In the genomic region with DNA sequence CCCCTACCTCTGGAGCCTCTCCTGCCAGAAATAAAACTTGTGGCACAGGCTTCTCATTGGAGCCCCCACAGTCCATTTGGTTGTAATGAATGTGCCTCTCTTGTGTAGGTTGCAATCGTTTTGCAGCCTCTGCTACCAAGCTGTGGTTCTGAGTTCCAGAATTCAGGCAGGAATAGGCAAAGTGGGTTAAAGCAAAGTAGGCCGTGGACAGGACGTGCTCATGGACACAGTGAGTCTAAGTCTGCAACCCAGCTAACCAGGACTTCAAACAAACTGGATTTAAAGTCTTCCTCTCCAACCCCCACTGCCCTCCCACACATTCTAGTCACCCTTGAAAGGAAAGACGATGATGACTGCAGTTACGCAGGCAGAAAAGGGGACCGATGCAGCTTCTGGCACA, we compare ENCODE assay signal across 15 cellular contexts.
DNase-seq lines count a peak whose midpoint lies in the region; ATAC-seq, FAIRE-seq and TF ChIP-seq lines count a peak whose summit lies in the region.
"Had no signal": no experiment of that assay in that cellular context is flagged by ENCODE, and none has a peak within 500 bp of the region (broad histone marks: within the 10 kb centered on the region; RNA-seq: fewer than 3 reads in every experiment).

No MANE protein-coding gene starts in this region.

- H3K9ac ChIP-seq in astrocyte (ENCODE audit: low read length) (no peak overlapping the region), H1 (replicated peaks in 1 of 4; ENCODE audit: extremely low read depth in 1 of 4, low read depth in 3 of 4, low read length in 3 of 4) (no peak overlapping the region), parathyroid adenoma (no peak overlapping the region)
- H3K9ac ChIP-seq: BLaER1 treated with 17β-estradiol and CSF1 and Interleukin-3, amounts not matched to agents 10 nM and 100 nM had no signal

- H3K4me3 ChIP-seq in astrocyte (ENCODE audit: insufficient read depth, low read depth, low read length), result no peak overlapping the region
- H3K4me3 ChIP-seq in H1 (ENCODE audit: extremely low read depth in 1 of 4, insufficient read depth in 2 of 4, low read depth in 3 of 4, low read length in 4 of 4), result no peak overlapping the region
- H3K4me3 ChIP-seq in parathyroid adenoma (ENCODE audit: low read depth, low read length), result no peak overlapping the region
- no peak overlapping the region for H3K4me3 ChIP-seq in transverse colon
- H3K4me3 ChIP-seq: BLaER1 treated with 17β-estradiol and CSF1 and Interleukin-3, amounts not matched to agents 10 nM and 100 nM; GM12878 had no signal

- DNase-seq in astrocyte (ENCODE audit: low read depth), result no peak
- DNase-seq in H1 (ENCODE audit: low read depth in 1 of 2, low spot score in 2 of 2), result no peak
- DNase-seq in transverse colon, result no peak
- DNase-seq in T1000 (lab: John Stamatoyannopoulos, UW), result no peak
- DNase-seq in SW 1271 (lab: John Stamatoyannopoulos, UW), result no peak
- DNase-seq: Calu3; CD8-positive, alpha-beta T cell; DMS79 treated with DMSO at 0.1 percent for 48 hours; GOT3; H9 had no signal

- H3K4me1 Mint-ChIP-seq in astrocyte (ENCODE audit: low read depth, unreplicated experiment), result peaks cover 7% of the 10 kb centered on the region
- H3K4me1 Mint-ChIP-seq: B cell, H9 had no signal

- no peak overlapping the region for H3K23ac ChIP-seq in H1 (ENCODE audit: insufficient read length)

- H2BK120ac ChIP-seq in H1 (replicated peaks; ENCODE audit: low read depth, low read length), result no peak overlapping the region

- TF ChIP-seq CTCF in astrocyte (IDR thresholded peaks at IDR 0.05; ENCODE audit: insufficient read depth, low read depth, low read length), result no peak
- TF ChIP-seq CTCF in H1 (IDR thresholded peaks at IDR 0.05; ENCODE audit: control extremely low read depth in 1 of 3, insufficient read depth in 1 of 3, low read depth in 1 of 3, low read length in 3 of 3), result no peak
- TF ChIP-seq CTCF in parathyroid adenoma (IDR thresholded peaks at IDR 0.05), result no peak
- no peak for TF ChIP-seq CTCF in transverse colon (IDR thresholded peaks at IDR 0.05)

- no peak for TF ChIP-seq RAD21 in H1 (IDR thresholded peaks at IDR 0.05 in 1 of 2, conservative IDR thresholded peaks at IDR 0.05 in 1 of 2; ENCODE audit: low read depth in 2 of 2, low read length in 2 of 2)

- ATAC-seq in GM21737 (IDR thresholded peaks at IDR 0.05; ENCODE audit: unreplicated experiment), result no peak
- ATAC-seq: CD8-positive, alpha-beta T cell; GM12878 had no signal

- peaks cover under 1% of the 10 kb centered on the region for H3K9me3 Mint-ChIP-seq in astrocyte (ENCODE audit: unreplicated experiment)
- H3K9me3 Mint-ChIP-seq: CD8-positive, alpha-beta T cell; H9 had no signal

- H3K79me2 ChIP-seq in astrocyte (ENCODE audit: insufficient read depth, low read length) (no peaks in the 10 kb centered on the region), H1 (ENCODE audit: control insufficient read depth in 1 of 2, insufficient read depth in 2 of 2, low read length in 2 of 2) (no peaks in the 10 kb centered on the region), parathyroid adenoma (no peaks in the 10 kb centered on the region)

- TF ChIP-seq POLR2A in H1 (IDR thresholded peaks at IDR 0.05; ENCODE audit: control extremely low read depth in 1 of 2, low read depth in 2 of 2, low read length in 2 of 2), result no peak
- no peak for TF ChIP-seq POLR2A in transverse colon (IDR thresholded peaks at IDR 0.05)

- intact Hi-C loops in transverse colon (cut with DNase I; ENCODE audit: low total_unique reads), result no loop called here

- no peak overlapping the region for H4K8ac ChIP-seq in H1 (ENCODE audit: extremely low read depth, insufficient read depth, low read length)

- no peak overlapping the region for H3K14ac ChIP-seq in H1 (ENCODE audit: insufficient read length)

- H3K27ac ChIP-seq in astrocyte (ENCODE audit: low read depth, low read length) (no peak overlapping the region), H1 (ENCODE audit: low read depth, low read length) (no peak overlapping the region), parathyroid adenoma (no peak overlapping the region), transverse colon (no peak overlapping the region)
- H3K27ac ChIP-seq: BLaER1 treated with 17β-estradiol and CSF1 and Interleukin-3, amounts not matched to agents 10 nM and 100 nM had no signal

- FAIRE-seq in astrocyte (lab: Jason Lieb, UNC), result no peak
- no peak for FAIRE-seq in H1 (lab: Jason Lieb, UNC)
- FAIRE-seq: GM12878 had no signal

- no peak overlapping the region for H2BK12ac ChIP-seq in H1 (ENCODE audit: low read depth, low read length)

- no peak overlapping the region for H3K4ac ChIP-seq in H1 (replicated peaks; ENCODE audit: insufficient read length, low read depth, low read length)

- CTCF ChIA-PET in H1 (lab: Charles Lee; ENCODE audit: partially characterized antibody), result no interaction called here

- in situ Hi-C loops in transverse colon (cut with MboI; ENCODE audit: low pct_ligation_motif_present in 1 of 4, low pct_unique_long_range_greater_than_20kb in 1 of 4, low sequenced_read_pairs in 3 of 4), result loop anchor here in 1 of 4 donors (25.0 kb wide), 1 partner anchor 487 kb away; no protein-coding TSS in a partner anchor

- no peak overlapping the region for H2BK20ac ChIP-seq in H1 (ENCODE audit: low read length)

- H3K9me3 ChIP-seq in astrocyte (ENCODE audit: insufficient read depth, low read depth, low read length) (no peaks in the 10 kb centered on the region), H1 (ENCODE audit: insufficient read depth in 2 of 2, low read depth in 1 of 2, low read length in 1 of 2) (no peaks in the 10 kb centered on the region; a peak in 1 of 4 replicates), parathyroid adenoma (ENCODE audit: control insufficient read depth, low read length) (no peaks in the 10 kb centered on the region), transverse colon (no peaks in the 10 kb centered on the region)
- H3K9me3 ChIP-seq: BLaER1 treated with 17β-estradiol and CSF1 and Interleukin-3, amounts not matched to agents 10 nM and 100 nM had no signal

- H2AFZ ChIP-seq in astrocyte (ENCODE audit: low read depth, low read length) (peak overlapping the region; percentile 6), H1 (ENCODE audit: low read length) (peak overlapping the region; percentile 93), parathyroid adenoma (peak overlapping the region; percentile 74)

- H3K4me2 ChIP-seq in astrocyte (ENCODE audit: low read length) (no peak overlapping the region), H1 (ENCODE audit: insufficient read depth in 1 of 2, low read depth in 2 of 2, low read length in 2 of 2) (no peak overlapping the region), parathyroid adenoma (ENCODE audit: low read length) (no peak overlapping the region)
- H3K4me2 ChIP-seq: BLaER1 treated with 17β-estradiol and CSF1 and Interleukin-3, amounts not matched to agents 10 nM and 100 nM had no signal

- H3K27me3 ChIP-seq in astrocyte (ENCODE audit: insufficient read depth, low read length), result no peaks in the 10 kb centered on the region
- no peaks in the 10 kb centered on the region for H3K27me3 ChIP-seq in H1 (replicated peaks in 1 of 4; ENCODE audit: control insufficient read depth in 3 of 4, extremely low read depth in 1 of 4, insufficient read depth in 3 of 4, low read length in 3 of 4)
- H3K27me3 ChIP-seq in parathyroid adenoma (ENCODE audit: control insufficient read depth, insufficient read depth, low read length), result no peaks in the 10 kb centered on the region
- H3K27me3 ChIP-seq in transverse colon, result no peaks in the 10 kb centered on the region
- H3K27me3 ChIP-seq: BLaER1 treated with 17β-estradiol and CSF1 and Interleukin-3, amounts not matched to agents 10 nM and 100 nM had no signal

- H3K56ac ChIP-seq in H1 (replicated peaks; ENCODE audit: insufficient read length, low read depth, low read length), result no peak overlapping the region

- no peak overlapping the region for H3K18ac ChIP-seq in H1 (ENCODE audit: extremely low read depth, low read length)

- H4K20me1 ChIP-seq in astrocyte (ENCODE audit: insufficient read depth, low read length), result no peaks in the 10 kb centered on the region
- no peaks in the 10 kb centered on the region for H4K20me1 ChIP-seq in H1 (replicated peaks in 1 of 2; ENCODE audit: control insufficient read depth in 1 of 2, insufficient read depth in 2 of 2, low read length in 2 of 2)
- H4K20me1 ChIP-seq: BLaER1 treated with 17β-estradiol and CSF1 and Interleukin-3, amounts not matched to agents 10 nM and 100 nM had no signal

- no peaks in the 10 kb centered on the region for H3K36me3 Mint-ChIP-seq in astrocyte (ENCODE audit: low read depth, unreplicated experiment)
- H3K36me3 Mint-ChIP-seq: CD8-positive, alpha-beta T cell had no signal

- H4K5ac ChIP-seq in H1 (ENCODE audit: insufficient read length, low read depth, low read length), result no peak overlapping the region

- H2BK15ac ChIP-seq in H1 (ENCODE audit: low read length), result no peak overlapping the region

- H3K36me3 ChIP-seq in astrocyte (ENCODE audit: insufficient read depth, low read length) (no peaks in the 10 kb centered on the region), H1 (ENCODE audit: control insufficient read depth in 2 of 4, insufficient read depth in 4 of 4, low read length in 3 of 4) (no peaks in the 10 kb centered on the region), parathyroid adenoma (ENCODE audit: control insufficient read depth, insufficient read depth, low read length) (no peaks in the 10 kb centered on the region), transverse colon (no peaks in the 10 kb centered on the region)
- H3K36me3 ChIP-seq: BLaER1 treated with 17β-estradiol and CSF1 and Interleukin-3, amounts not matched to agents 10 nM and 100 nM had no signal

- H3K27ac Mint-ChIP-seq in astrocyte (ENCODE audit: unreplicated experiment), result no peak overlapping the region
- H3K27ac Mint-ChIP-seq: B cell; CD8-positive, alpha-beta T cell had no signal

- no peak overlapping the region for H4K91ac ChIP-seq in H1 (replicated peaks; ENCODE audit: insufficient read length, low read length)

- 97% methylated on average over 6 of the region's 6 CpGs; no CpG with 5 or more reads in 1 of the 2 experiments for WGBS in H1 (ENCODE audit: extremely low coverage in 1 of 2, insufficient coverage in 1 of 2, insufficient read length in 1 of 2, insufficient replicate concordance in 2 of 2, low coverage in 1 of 2, low lambda C conversion rate in 2 of 2, missing lambda C conversion rate in 1 of 2), 2 experiments
- WGBS in transverse colon (ENCODE audit: low coverage in 1 of 2), 2 donors, result 83 to 90% methylated on average over 1 to 6 of the region's 6 CpGs

- no peak overlapping the region for H3K4me3 Mint-ChIP-seq in astrocyte (ENCODE audit: unreplicated experiment)
- H3K4me3 Mint-ChIP-seq: B cell; CD8-positive, alpha-beta T cell; H9 had no signal

- no peak overlapping the region for H2AK5ac ChIP-seq in H1 (ENCODE audit: low read depth, low read length)

- POLR2A ChIA-PET in H1 (lab: Charles Lee; ENCODE audit: partially characterized antibody), result no interaction called here

- H3K4me1 ChIP-seq in astrocyte (ENCODE audit: insufficient read depth, low read length), result no peaks in the 10 kb centered on the region
- H3K4me1 ChIP-seq in H1 (replicated peaks in 1 of 4; ENCODE audit: control insufficient read depth in 3 of 4, insufficient read depth in 4 of 4, low read length in 3 of 4), result no peaks in the 10 kb centered on the region
- H3K4me1 ChIP-seq in parathyroid adenoma, result peaks cover 32% of the 10 kb centered on the region
- H3K4me1 ChIP-seq in transverse colon, result peaks cover 4 to 11% (median 5%) of the 10 kb centered on the region in 4 donors
- H3K4me1 ChIP-seq: BLaER1 treated with 17β-estradiol and CSF1 and Interleukin-3, amounts not matched to agents 10 nM and 100 nM had no signal

- TF ChIP-seq EP300 in H1 (IDR thresholded peaks at IDR 0.05; ENCODE audit: borderline replicate concordance in 1 of 2, low read depth in 2 of 2, low read length in 2 of 2), result no peak
- no peak for TF ChIP-seq EP300 in transverse colon (IDR thresholded peaks at IDR 0.05; ENCODE audit: low read depth)

- H3K27me3 Mint-ChIP-seq in astrocyte (ENCODE audit: low read depth, unreplicated experiment), result no peaks in the 10 kb centered on the region

- H2BK5ac ChIP-seq in H1 (ENCODE audit: low read depth, low read length), result no peak overlapping the region

- H3K23me2 ChIP-seq in H1 (ENCODE audit: low read depth, low read length), result no peaks in the 10 kb centered on the region; the same call in 1 of the 2 replicates

- no peaks in the 10 kb centered on the region for H3K79me1 ChIP-seq in H1 (ENCODE audit: low read depth, low read length)

Comparison
In these comparisons a context has a peak if more than half of its experiments do, and no peak if none do; other contexts are left out.
1. H2AFZ ChIP-seq: peak in every context shown above with its lines; median percentile 93 in H1; 74 in parathyroid adenoma; 6 in astrocyte.